ENCODE assay signal across 8 cellular contexts in the genomic region with DNA sequence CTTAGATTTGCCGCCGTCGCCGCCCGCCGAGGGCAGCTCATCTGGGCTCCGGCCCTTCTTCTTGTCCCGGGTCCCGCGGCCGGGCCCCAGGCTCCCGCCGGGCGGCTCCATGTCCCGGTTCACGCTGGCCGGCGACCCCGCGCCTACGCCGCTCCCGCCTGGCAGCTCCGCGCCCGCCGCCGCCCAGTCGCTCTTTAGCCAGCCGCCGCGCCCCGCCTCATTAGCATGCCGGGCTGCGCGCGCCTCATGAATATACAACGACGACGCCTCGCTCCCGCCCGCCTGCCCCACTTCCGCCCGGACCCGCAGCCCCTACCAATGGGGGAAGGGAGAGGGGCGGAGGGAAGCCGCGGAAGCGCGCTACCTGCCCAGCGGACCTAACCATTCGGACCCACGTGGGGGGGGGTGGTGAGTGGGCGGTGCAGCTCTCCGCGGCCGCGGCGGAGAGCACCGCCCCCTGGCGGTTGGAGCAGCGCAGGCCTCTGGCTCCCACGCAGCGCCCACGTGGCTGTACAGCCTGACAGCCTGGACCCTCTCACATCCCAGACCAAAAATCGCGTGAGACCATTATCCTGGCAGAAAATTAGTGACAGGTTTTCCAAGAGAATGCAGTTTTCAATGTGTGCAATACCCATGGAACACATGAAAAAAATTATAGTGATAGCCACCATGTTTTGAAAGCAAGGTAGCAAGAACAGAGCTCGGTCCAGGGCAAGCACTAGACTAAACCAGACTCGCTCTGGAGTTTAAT. TPM values are rescaled to one million over a fixed set of nuclear protein-coding genes. Genes with fewer than 3 reads are reported as not detected.
DNase-seq lines count a peak whose midpoint lies in the region; ATAC-seq, FAIRE-seq and TF ChIP-seq lines count a peak whose summit lies in the region.

A gene (minus strand): TSS at position 197 of the 751 bp plus-strand sequence. CDS start 86 bp downstream, at position 111.

- peak; percentile 89 for ATAC-seq in GM18909 (IDR thresholded peaks at IDR 0.05; ENCODE audit: poor library complexity, unreplicated experiment)
- peak; percentile 87 for ATAC-seq in HG03175 (IDR thresholded peaks at IDR 0.05; ENCODE audit: unreplicated experiment)

- H3K36me3 ChIP-seq in bronchial epithelial cell (ENCODE audit: control insufficient read depth, insufficient read depth, low read length), result peaks cover 8% of the 10 kb centered on the region

- FAIRE-seq in bronchial epithelial cell (lab: Jason Lieb, UNC), result no peak

- DNase-seq in AG09319 (ENCODE audit: extremely low read depth, low read depth) (peak; percentile 92), NCI-H2227 treated with DMSO at 0.1 percent for 48 hours (lab: John Stamatoyannopoulos, UW) (peak; percentile 84), bronchial epithelial cell (ENCODE audit: low read depth) (peak; percentile 86), inferior parietal cortex (ENCODE audit: extremely low spot score) (peak; percentile 79)
- DNase-seq in stimulated activated CD4-positive, alpha-beta T cell treated with anti-CD3 and anti-CD28 coated beads, Interleukin-12 subunit alpha, Interleukin-12 subunit beta, amount 100 ng/mL, for 24 hours (ENCODE audit: low read depth in 2 of 2), result peak; percentile 98 to 99

- TF ChIP-seq CTCF in AG09319 (IDR thresholded peaks at IDR 0.05; ENCODE audit: low read depth, low read length), result peak; percentile 98
- TF ChIP-seq CTCF in WI38 (IDR thresholded peaks at IDR 0.05; ENCODE audit: low read depth, low read length), result peak; percentile 96
- peak; percentile 100 for TF ChIP-seq CTCF in bronchial epithelial cell (IDR thresholded peaks at IDR 0.05; ENCODE audit: insufficient read depth, low read length, severe bottlenecking)

- H3K4me3 ChIP-seq in WI38 (ENCODE audit: low read depth, low read length) (peak within 1 kb of the TSS; percentile 72), bronchial epithelial cell (ENCODE audit: low read depth, low read length) (peak within 1 kb of the TSS; percentile 86)

- H3K27me3 ChIP-seq in bronchial epithelial cell (ENCODE audit: control insufficient read depth, insufficient read depth, low read length), result no peaks in the 10 kb centered on the region

RNA-seq across cellular contexts. Expression of the gene that starts here (rescaled TPM):
- total RNA-seq in bronchial epithelial cell, result 48.2 and 57.1 TPM in 2 replicates

Comparison
In these comparisons a context has a peak if more than half of its experiments do, and no peak if none do; other contexts are left out.
1. Peak in every context shown above with its lines: DNase-seq, ATAC-seq and H3K4me3 ChIP-seq.